1 cellular context compared by ENCODE assay signal in the genomic region with DNA sequence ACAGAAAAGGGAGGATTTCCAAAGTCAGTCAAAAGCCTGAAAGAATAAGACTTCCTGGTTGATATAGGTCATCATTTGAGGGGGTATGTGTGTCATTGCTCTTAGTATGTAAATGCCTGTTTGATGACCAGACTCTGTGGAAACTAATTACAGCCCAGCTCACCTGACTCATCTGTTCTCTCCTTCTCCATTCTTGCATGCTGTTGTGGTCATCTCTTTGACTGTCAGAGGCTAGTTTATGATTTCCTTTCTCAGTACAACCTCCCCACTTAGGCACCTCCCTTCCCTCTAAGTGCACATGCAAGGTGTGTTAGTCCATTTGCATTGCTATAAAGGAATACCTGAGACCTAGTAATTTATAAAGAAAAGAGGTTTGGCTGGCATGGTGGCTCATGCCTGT.
TF ChIP-seq lines count a peak whose summit lies in the region.

No MANE protein-coding gene starts in this region.

TF ChIP-seq in K562, 482 proteins besides CTCF, POLR2A, EP300 and RAD21:
- no peak for TF ChIP-seq TAF1 (IDR thresholded peaks at IDR 0.05; ENCODE audit: control insufficient read depth, extremely low read depth, insufficient read depth, low read length, severe bottlenecking)
- TF ChIP-seq DACH1 (IDR thresholded peaks at IDR 0.05; ENCODE audit: partially characterized antibody): no peak
- no peak for TF ChIP-seq OTX1 (CRISPR knock-in tag; IDR thresholded peaks at IDR 0.05)
- peak; percentile 85 for TF ChIP-seq MEIS2 (IDR thresholded peaks at IDR 0.05; ENCODE audit: partially characterized antibody)
- peak; percentile 69; the same call in 1 of the 2 replicates for TF ChIP-seq ZNF175 (CRISPR knock-in tag; IDR thresholded peaks at IDR 0.05; ENCODE audit: low read depth)
- no peak for TF ChIP-seq ZNF589 (CRISPR knock-in tag; IDR thresholded peaks at IDR 0.05; ENCODE audit: low read depth)
- TF ChIP-seq, protein P1, sequence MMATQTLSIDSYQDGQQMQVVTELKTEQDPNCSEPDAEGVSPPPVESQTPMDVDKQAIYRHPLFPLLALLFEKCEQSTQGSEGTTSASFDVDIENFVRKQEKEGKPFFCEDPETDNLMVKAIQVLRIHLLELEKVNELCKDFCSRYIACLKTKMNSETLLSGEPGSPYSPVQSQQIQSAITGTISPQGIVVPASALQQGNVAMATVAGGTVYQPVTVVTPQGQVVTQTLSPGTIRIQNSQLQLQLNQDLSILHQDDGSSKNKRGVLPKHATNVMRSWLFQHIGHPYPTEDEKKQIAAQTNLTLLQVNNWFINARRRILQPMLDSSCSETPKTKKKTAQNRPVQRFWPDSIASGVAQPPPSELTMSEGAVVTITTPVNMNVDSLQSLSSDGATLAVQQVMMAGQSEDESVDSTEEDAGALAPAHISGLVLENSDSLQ (IDR thresholded peaks at IDR 0.05): peak; percentile 70
- TF ChIP-seq BHLHE40 (IDR thresholded peaks at IDR 0.05; ENCODE audit: low read length): peak; percentile 60; the same call in 1 of the 2 replicates
- peak; percentile 30; the same call in 1 of the 2 replicates for TF ChIP-seq TEAD4 (IDR thresholded peaks at IDR 0.05; ENCODE audit: low read length)
- TF ChIP-seq TEAD4 (CRISPR knock-in tag; IDR thresholded peaks at IDR 0.05; ENCODE audit: borderline replicate concordance): no peak
- TF ChIP-seq ZEB2 (IDR thresholded peaks at IDR 0.05): peak; percentile 68; the same call in 1 of the 2 replicates
- TF ChIP-seq JUN (IDR thresholded peaks at IDR 0.05; ENCODE audit: borderline replicate concordance, low read depth, low read length): peak; percentile 80
- no peak for TF ChIP-seq JUN (CRISPR knock-in tag; IDR thresholded peaks at IDR 0.05; ENCODE audit: borderline replicate concordance)
- peak; percentile 39; the same call in 1 of the 2 replicates for TF ChIP-seq JUND (IDR thresholded peaks at IDR 0.05; ENCODE audit: borderline replicate concordance, low read depth, low read length)
- TF ChIP-seq JUND (tag; IDR thresholded peaks at IDR 0.05; ENCODE audit: borderline replicate concordance, low read depth, low read length): peak; percentile 52; the same call in 1 of the 3 replicates
- TF ChIP-seq, protein P2, sequence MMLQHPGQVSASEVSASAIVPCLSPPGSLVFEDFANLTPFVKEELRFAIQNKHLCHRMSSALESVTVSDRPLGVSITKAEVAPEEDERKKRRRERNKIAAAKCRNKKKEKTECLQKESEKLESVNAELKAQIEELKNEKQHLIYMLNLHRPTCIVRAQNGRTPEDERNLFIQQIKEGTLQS (IDR thresholded peaks at IDR 0.05): peak; percentile 87
- TF ChIP-seq, protein P2 (CRISPR knock-in tag; conservative IDR thresholded peaks at IDR 0.05): no peak
- TF ChIP-seq ZSCAN32 (CRISPR knock-in tag; IDR thresholded peaks at IDR 0.05): no peak
- TF ChIP-seq ERF (CRISPR knock-in tag; IDR thresholded peaks at IDR 0.05): no peak
- TF ChIP-seq CEBPG (CRISPR knock-in tag; IDR thresholded peaks at IDR 0.05): peak; percentile 87
- peak in 1 of 2 experiments; percentile 90; a peak in 2 of 4 replicates for TF ChIP-seq CEBPG (tag; conservative IDR thresholded peaks at IDR 0.05 in 1 of 2, IDR thresholded peaks at IDR 0.05 in 1 of 2)
- peak; percentile 21; the same call in 1 of the 2 replicates for TF ChIP-seq ARID1B (IDR thresholded peaks at IDR 0.05)
- TF ChIP-seq, protein P3, sequence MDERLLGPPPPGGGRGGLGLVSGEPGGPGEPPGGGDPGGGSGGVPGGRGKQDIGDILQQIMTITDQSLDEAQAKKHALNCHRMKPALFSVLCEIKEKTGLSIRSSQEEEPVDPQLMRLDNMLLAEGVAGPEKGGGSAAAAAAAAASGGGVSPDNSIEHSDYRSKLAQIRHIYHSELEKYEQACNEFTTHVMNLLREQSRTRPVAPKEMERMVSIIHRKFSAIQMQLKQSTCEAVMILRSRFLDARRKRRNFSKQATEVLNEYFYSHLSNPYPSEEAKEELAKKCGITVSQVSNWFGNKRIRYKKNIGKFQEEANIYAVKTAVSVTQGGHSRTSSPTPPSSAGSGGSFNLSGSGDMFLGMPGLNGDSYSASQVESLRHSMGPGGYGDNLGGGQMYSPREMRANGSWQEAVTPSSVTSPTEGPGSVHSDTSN (CRISPR knock-in tag; IDR thresholded peaks at IDR 0.05; ENCODE audit: low read depth): no peak
- TF ChIP-seq, protein P3 (tag; conservative IDR thresholded peaks at IDR 0.05; ENCODE audit: low read depth): 0 out of 2 replicates have a peak, but pooled peaks have one; percentile 26
- TF ChIP-seq TBP (optimal IDR thresholded peaks at IDR 0.05; ENCODE audit: low read depth, low read length): no peak
- TF ChIP-seq SMAD4 (CRISPR knock-in tag; conservative IDR thresholded peaks at IDR 0.05): peak; percentile 12; the same call in 1 of the 2 replicates
- 0 out of 2 replicates have a peak, but pooled peaks have one; percentile 14 for TF ChIP-seq ETV1 (tag; conservative IDR thresholded peaks at IDR 0.05; ENCODE audit: low read depth)
- 0 out of 4 replicates have a peak, but pooled peaks of 1 of the 2 experiments have one; percentile 7 for TF ChIP-seq SRF (CRISPR knock-in tag; IDR thresholded peaks at IDR 0.05)
